In genomic region chr5:39177629-39177959, GRCh38 we compare ENCODE assay signal across 9 cellular contexts. TPM values are rescaled to one million over a fixed set of nuclear protein-coding genes. Genes with fewer than 3 reads are reported as not detected.
DNase-seq lines count a peak whose midpoint lies in the region; ATAC-seq and TF ChIP-seq lines count a peak whose summit lies in the region.
"Had no signal": no experiment of that assay in that cellular context is flagged by ENCODE, and none has a peak within 500 bp of the region (broad histone marks: within the 10 kb centered on the region; RNA-seq: fewer than 3 reads in every experiment).

No MANE protein-coding gene starts in this region.

- peaks cover 0 to 4% (median 0%) of the 10 kb centered on the region in 45 donors for H3K27me3 ChIP-seq in dorsolateral prefrontal cortex
- H3K27me3 ChIP-seq: neural progenitor cell had no signal

- peaks cover 0 to 4% (median 0%) of the 10 kb centered on the region in 7 donors for H3K9me3 Mint-ChIP-seq in CD14-positive monocyte
- no peaks in the 10 kb centered on the region for H3K9me3 Mint-ChIP-seq in activated naive CD8-positive, alpha-beta T cell (ENCODE audit: low read depth)
- H3K9me3 Mint-ChIP-seq: neural progenitor cell had no signal

- H3K4me1 Mint-ChIP-seq in CD14-positive monocyte = peaks cover 77% of the 10 kb centered on the region
- peaks cover 96% of the 10 kb centered on the region for H3K4me1 Mint-ChIP-seq in activated naive CD8-positive, alpha-beta T cell (ENCODE audit: low read depth)

- DNase-seq in CD14-positive monocyte (ENCODE audit: low spot score) = no peak
- DNase-seq in glomerular visceral epithelial cell (ENCODE audit: extremely low spot score) = no peak
- no peak for DNase-seq in activated effector memory CD4-positive, alpha-beta T cell treated with Interleukin-2 at 50 U/mL for 16 hours
- no peak for DNase-seq in dorsolateral prefrontal cortex
- no peak for DNase-seq in amniotic stem cell (lab: John Stamatoyannopoulos, UW)

- H3K27me3 Mint-ChIP-seq in CD14-positive monocyte (ENCODE audit: low read depth in 3 of 3) = no peaks in the 10 kb centered on the region
- H3K27me3 Mint-ChIP-seq in activated naive CD8-positive, alpha-beta T cell = no peaks in the 10 kb centered on the region

- peak; percentile 74 for ATAC-seq in GM19351 (IDR thresholded peaks at IDR 0.05; ENCODE audit: unreplicated experiment)
- peak; percentile 61 for ATAC-seq in HG03469 (IDR thresholded peaks at IDR 0.05; ENCODE audit: unreplicated experiment)

- peak overlapping the region; percentile 43 to 83 (median 79) for H3K27ac Mint-ChIP-seq in CD14-positive monocyte
- peak overlapping the region; percentile 91 for H3K27ac Mint-ChIP-seq in activated naive CD8-positive, alpha-beta T cell
- H3K27ac Mint-ChIP-seq: neural progenitor cell had no signal

- TF ChIP-seq CTCF in CD14-positive monocyte (IDR thresholded peaks at IDR 0.05) (no peak), dorsolateral prefrontal cortex (IDR thresholded peaks at IDR 0.05 in 54 of 56, conservative IDR thresholded peaks at IDR 0.05 in 2 of 56; ENCODE audit: low read depth in 1 of 56, partially characterized antibody in 56 of 56) (no peak)

- peaks cover 55 to 64% of the 10 kb centered on the region in 2 donors for H3K36me3 Mint-ChIP-seq in CD14-positive monocyte
- H3K36me3 Mint-ChIP-seq in activated naive CD8-positive, alpha-beta T cell = peaks cover 11% of the 10 kb centered on the region
- H3K36me3 Mint-ChIP-seq: neural progenitor cell had no signal

- no peak overlapping the region for H3K27ac ChIP-seq in dorsolateral prefrontal cortex
- H3K27ac ChIP-seq: neural progenitor cell had no signal

- intact Hi-C loops in CD14-positive monocyte (cut with micrococcal nuclease) (no loop called here), dorsolateral prefrontal cortex (cut with DNase I) (no loop called here)

- peak overlapping the region; percentile 0 to 52 for H3K4me3 Mint-ChIP-seq in CD14-positive monocyte
- peak overlapping the region; percentile 84 for H3K4me3 Mint-ChIP-seq in activated naive CD8-positive, alpha-beta T cell
- H3K4me3 Mint-ChIP-seq: neural progenitor cell had no signal

- no peak overlapping the region for H3K4me3 ChIP-seq in dorsolateral prefrontal cortex
- H3K4me3 ChIP-seq: neural progenitor cell had no signal

RNA-seq across cellular contexts. Expression of gene FYB1, which starts 41.8 kb away (rescaled TPM):
- polyA plus RNA-seq in CD14-positive monocyte = 100 to 1,000 TPM in 1 of 2 donors, 10 to 100 TPM in 1; 75.3 to 141 TPM
- total RNA-seq in dorsolateral prefrontal cortex = 10 to 100 TPM in 81 of 120 experiments, 1 to 10 TPM in 39; 2.2 to 46.5 (median 12.0) TPM
